Comparison of ENCODE assay signal across 31 cellular contexts in the genomic region with DNA sequence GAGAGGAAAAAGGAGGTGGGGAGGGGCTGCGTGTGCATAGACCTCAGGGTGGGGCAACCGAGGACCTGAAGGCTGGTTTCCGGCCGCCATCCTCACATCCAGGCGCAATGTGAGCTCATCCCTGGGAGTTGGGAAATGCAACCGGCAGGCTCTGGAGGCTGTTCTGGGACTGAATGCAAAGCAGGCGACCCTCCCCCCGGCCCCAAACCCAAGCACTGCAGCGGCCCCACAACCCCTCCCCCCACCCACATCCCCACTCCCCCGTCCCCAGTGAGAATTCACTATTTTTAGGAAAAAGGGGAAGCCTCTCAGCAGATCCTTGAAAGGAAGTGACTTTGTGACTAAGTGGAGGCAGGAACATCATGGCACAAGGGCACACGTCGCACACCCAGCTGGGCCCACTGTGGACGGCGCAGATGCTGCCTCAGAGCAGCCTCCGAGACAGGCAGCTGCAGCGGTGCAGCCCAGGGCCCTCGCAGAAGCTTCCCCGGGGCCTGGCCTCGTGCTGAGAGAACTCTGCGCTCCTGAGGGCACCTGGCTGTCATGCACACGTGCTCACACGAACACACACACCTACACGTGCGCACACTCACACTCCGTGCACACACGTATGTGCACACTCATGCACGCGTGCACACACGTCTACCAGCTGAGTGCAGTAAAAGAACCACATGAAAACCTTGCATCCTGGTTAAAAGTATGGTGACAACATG. TPM values are rescaled to one million over a fixed set of nuclear protein-coding genes. Genes with fewer than 3 reads are reported as not detected.
DNase-seq lines count a peak whose midpoint lies in the region; ATAC-seq, FAIRE-seq and TF ChIP-seq lines count a peak whose summit lies in the region.
"Had no signal": no experiment of that assay in that cellular context is flagged by ENCODE, and none has a peak within 500 bp of the region (broad histone marks: within the 10 kb centered on the region; RNA-seq: fewer than 3 reads in every experiment).

No MANE protein-coding gene starts in this region.

- no peak for TF ChIP-seq POLR2A in right lobe of liver (IDR thresholded peaks at IDR 0.05)

- 53% methylated on average over 13 of the region's 29 CpGs for WGBS in right lobe of liver (ENCODE audit: insufficient coverage, low coverage, low lambda C conversion rate, missing lambda C conversion rate)
- 50 to 55% methylated on average over 29 of the region's 29 CpGs for WGBS in aorta, 2 donors

- H3K9me3 ChIP-seq in WERI-Rb-1 (ENCODE audit: severe bottlenecking), result no peaks in the 10 kb centered on the region
- H3K9me3 ChIP-seq in right lobe of liver, result no peaks in the 10 kb centered on the region
- H3K9me3 ChIP-seq in aorta (ENCODE audit: control insufficient read depth, low read length), result no peaks in the 10 kb centered on the region
- H3K9me3 ChIP-seq: ascending aorta, heart left ventricle, sigmoid colon, tibial artery had no signal

- peak overlapping the region; percentile 89 for H3K27ac ChIP-seq in WERI-Rb-1
- H3K27ac ChIP-seq in right lobe of liver, result no peak overlapping the region
- no peak overlapping the region for H3K27ac ChIP-seq in aorta (ENCODE audit: low read depth in 1 of 2, low read length in 2 of 2)
- H3K27ac ChIP-seq: ascending aorta, heart left ventricle, parathyroid adenoma, sigmoid colon, SK-N-MC, tibial artery had no signal

- no peaks in the 10 kb centered on the region for H3K4me1 ChIP-seq in right lobe of liver
- H3K4me1 ChIP-seq in aorta (ENCODE audit: control insufficient read depth in 1 of 2, insufficient read depth in 2 of 2, low read length in 2 of 2), result no peaks in the 10 kb centered on the region
- H3K4me1 ChIP-seq: ascending aorta, heart left ventricle, parathyroid adenoma, sigmoid colon, tibial artery had no signal

- peak; percentile 10 for DNase-seq in activated effector memory CD4-positive, alpha-beta T cell treated with anti-CD3 and anti-CD28 coated beads, Interleukin-2, amount 50 U/mL, for 16 hours
- no peak for DNase-seq in activated effector memory CD4-positive, alpha-beta T cell treated with Interleukin-2 at 50 U/mL for 16 hours
- DNase-seq in WERI-Rb-1, result no peak
- peak in 2 of 3 donors; percentile 28 to 42 for DNase-seq in right lobe of liver
- peak; percentile 33 to 53 for DNase-seq in aorta
- no peak for DNase-seq in urothelium cell line (ENCODE audit: low spot score)
- DNase-seq in RPMI8226, result no peak
- DNase-seq: 8988T; activated CD4-positive, alpha-beta T cell treated with anti-CD3 and anti-CD28 coated beads, Interleukin-2, amount 10 ng/mL, durations not matched to agents 24 days and 14 days; activated naive CD4-positive, alpha-beta T cell treated with anti-CD3 and anti-CD28 coated beads, Interleukin-2, amount 50 U/mL, for 16 hours; activated T-cell treated with anti-CD3 and anti-CD28 coated beads, Interleukin-2, amount 50 U/mL, for 72 hours; central memory CD4-positive, alpha-beta T cell; GOT3; heart left ventricle; naive thymus-derived CD8-positive, alpha-beta T cell; NCI-H1092 treated with DMSO at 0.1 percent for 48 hours; NCI-H187 treated with DMSO at 0.1 percent for 48 hours; NCI-H526 treated with DMSO at 0.1 percent for 48 hours; sigmoid colon had no signal

- intact Hi-C loops in right lobe of liver (cut with DNase I) (no loop called here), aorta (cut with DNase I) (no loop called here)

- TF ChIP-seq CTCF in WERI-Rb-1 (IDR thresholded peaks at IDR 0.05; ENCODE audit: low read depth, low read length), result no peak
- TF ChIP-seq CTCF in right lobe of liver (IDR thresholded peaks at IDR 0.05), result no peak

- H3K27me3 ChIP-seq in WERI-Rb-1 (ENCODE audit: insufficient read depth, low read depth, severe bottlenecking), result no peaks in the 10 kb centered on the region
- no peaks in the 10 kb centered on the region for H3K27me3 ChIP-seq in right lobe of liver
- no peaks in the 10 kb centered on the region for H3K27me3 ChIP-seq in aorta (ENCODE audit: control insufficient read depth in 1 of 2, insufficient read depth in 2 of 2, low read length in 1 of 2)
- H3K27me3 ChIP-seq: ascending aorta had no signal

- ATAC-seq in right lobe of liver (no peak), aorta (ENCODE audit: low FRiP score) (no peak), HG03196 (IDR thresholded peaks at IDR 0.05; ENCODE audit: unreplicated experiment) (no peak)
- ATAC-seq: activated T-cell treated with anti-CD3 and anti-CD28 coated beads, Interleukin-2, amount 50 U/mL, for 72 hours; GM12878; heart left ventricle; left lobe of liver; naive thymus-derived CD8-positive, alpha-beta T cell had no signal

- no peak for FAIRE-seq in urothelium cell line (lab: Jason Lieb, UNC)
- FAIRE-seq: GM12878 had no signal

- H3K36me3 ChIP-seq in WERI-Rb-1 (peaks cover 13% of the 10 kb centered on the region), right lobe of liver (no peaks in the 10 kb centered on the region), aorta (ENCODE audit: control insufficient read depth in 1 of 2, insufficient read depth in 2 of 2, low read length in 1 of 2) (no peaks in the 10 kb centered on the region)
- H3K36me3 ChIP-seq: ascending aorta, heart left ventricle, sigmoid colon, tibial artery had no signal

- no peak overlapping the region for H3K4me3 ChIP-seq in WERI-Rb-1 (ENCODE audit: low read depth, low read length)
- H3K4me3 ChIP-seq in right lobe of liver, result no peak overlapping the region
- no peak overlapping the region for H3K4me3 ChIP-seq in aorta (ENCODE audit: low read length in 2 of 2)
- H3K4me3 ChIP-seq: ascending aorta, GM12878, heart left ventricle, sigmoid colon, SK-N-MC, tibial artery had no signal

RNA-seq across cellular contexts. Expression of a gene that starts 1.3 kb away (rescaled TPM):
- 1 to 10 TPM in 1 of 6 experiments, under 1 TPM in 4, not detected in 1; 0.24 to 1.9 (median 0.76) TPM for total RNA-seq in right lobe of liver
- total RNA-seq in aorta, result 1 to 10 TPM; 1.9 to 2.4 TPM
- polyA plus RNA-seq in aorta, result 1 to 10 TPM; 1.1 to 4.0 TPM
- total RNA-seq: ascending aorta, RPMI7951 had no signal

RNA-seq across cellular contexts. Expression of a gene that starts 48.0 kb away (rescaled TPM):
- total RNA-seq in right lobe of liver (not detected), aorta (not detected)
- polyA plus RNA-seq in aorta, result not detected
- total RNA-seq: activated CD4-positive, alpha-beta T cell treated with anti-CD3 and anti-CD28 coated beads, Interleukin-2, amount 10 ng/mL, durations not matched to agents 24 days and 14 days; activated T-cell treated with anti-CD3 and anti-CD28 coated beads, Interleukin-2, amount 50 U/mL, for 72 hours; ascending aorta; epithelial cell of proximal tubule; fibroblast of villous mesenchyme; GM12878; heart left ventricle; left lobe of liver; LHCN-M2; mesothelial cell of epicardium; naive thymus-derived CD8-positive, alpha-beta T cell; RPMI7951 had no signal
- polyA plus RNA-seq: GM12878; heart left ventricle; naive thymus-derived CD8-positive, alpha-beta T cell had no signal

RNA-seq across cellular contexts. Expression of a gene that starts 50.0 kb away (rescaled TPM):
- total RNA-seq in right lobe of liver, result 100 to 1,000 TPM in 4 of 6 experiments, 10 to 100 TPM in 2; 78.2 to 225 (median 162) TPM
- total RNA-seq in aorta, result 100 to 1,000 TPM; 152 to 162 TPM
- 100 to 1,000 TPM; 492 to 599 TPM for polyA plus RNA-seq in aorta
- total RNA-seq: ascending aorta had no signal

RNA-seq across cellular contexts. Expression of a gene that starts 50.3 kb away (rescaled TPM):
- 1 to 10 TPM; 6.9 to 9.2 (median 8.4) TPM for total RNA-seq in right lobe of liver
- total RNA-seq in aorta, result 10 to 100 TPM in 1 of 2 donors, 1 to 10 TPM in 1; 5.7 to 11.5 TPM
- polyA plus RNA-seq in aorta, result 10 to 100 TPM; 15.4 to 19.8 TPM

Comparison
In these comparisons a context has a peak if more than half of its experiments do, and no peak if none do; other contexts are left out.
1. DNase-seq: peak in activated effector memory CD4-positive, alpha-beta T cell treated with anti-CD3 and anti-CD28 coated beads, Interleukin-2, amount 50 U/mL, for 16 hours (single experiment), right lobe of liver (2 of 3) and aorta (2 of 2); none in activated effector memory CD4-positive, alpha-beta T cell treated with Interleukin-2 at 50 U/mL for 16 hours (single experiment), WERI-Rb-1 (single experiment), urothelium cell line (single experiment) and RPMI8226 (single experiment).